ENCODE assay signal across 11 cellular contexts in the genomic region with DNA sequence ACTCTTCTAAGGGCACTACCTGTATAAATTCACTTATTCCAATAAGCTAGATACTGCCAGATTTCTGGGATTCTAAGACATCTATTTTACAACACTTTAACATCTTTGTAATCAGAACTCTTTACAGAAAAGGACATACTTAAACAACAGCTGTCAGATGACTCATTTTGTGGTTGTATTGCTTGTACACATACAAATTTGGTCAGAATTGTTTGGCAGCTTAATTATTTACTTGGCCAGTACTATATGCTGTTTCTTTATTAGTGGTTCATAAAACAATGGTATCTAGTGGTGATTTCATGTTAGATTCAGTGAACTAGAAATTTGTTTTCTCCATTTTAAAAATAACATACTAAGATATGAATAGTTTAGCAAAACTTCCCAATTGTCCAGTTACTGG. TPM values are rescaled to one million over a fixed set of nuclear protein-coding genes. Genes with fewer than 3 reads are reported as not detected.
A peak's percentile ranks its signal among the peaks of the same experiment; 100 is the strongest.
DNase-seq lines count a peak whose midpoint lies in the region; ATAC-seq, FAIRE-seq and TF ChIP-seq lines count a peak whose summit lies in the region.
"Had no signal": no experiment of that assay in that cellular context is flagged by ENCODE, and none has a peak within 500 bp of the region (broad histone marks: within the 10 kb centered on the region; RNA-seq: fewer than 3 reads in every experiment).

No MANE protein-coding gene starts in this region.

- TF ChIP-seq CTCF in K562 (IDR thresholded peaks at IDR 0.05 in 2 of 3, conservative IDR thresholded peaks at IDR 0.05 in 1 of 3; ENCODE audit: insufficient read depth in 2 of 3, low read depth in 1 of 3, low read length in 3 of 3): no peak

- H3K27me3 ChIP-seq in K562 (ENCODE audit: control insufficient read depth in 2 of 2, insufficient read depth in 2 of 2, low read length in 2 of 2): no peaks in the 10 kb centered on the region

- in situ Hi-C loops in K562 (cut with MboI): no loop called here

- H3K4me3 ChIP-seq in K562: no peak overlapping the region

- intact Hi-C loops in K562 (cut with micrococcal nuclease) (no loop called here), left colon (cut with DNase I, micrococcal nuclease) (no loop called here)

- H3K9ac ChIP-seq in K562 (ENCODE audit: insufficient read depth in 1 of 2, low read depth in 2 of 2, low read length in 2 of 2): no peak overlapping the region
- H3K9ac ChIP-seq: KMS-11 had no signal

- H3K4me2 ChIP-seq in K562 (ENCODE audit: insufficient read depth, low read length): no peak overlapping the region
- H3K4me2 ChIP-seq: KMS-11 had no signal

- no peaks in the 10 kb centered on the region for H3K79me2 ChIP-seq in K562 (ENCODE audit: control insufficient read depth, insufficient read depth, low read length)

- peak; percentile 53 for ATAC-seq in HG03432 (IDR thresholded peaks at IDR 0.05; ENCODE audit: unreplicated experiment)
- no peak for ATAC-seq in K562
- peak; percentile 46 for ATAC-seq in left colon
- ATAC-seq in GM19455 (IDR thresholded peaks at IDR 0.05; ENCODE audit: unreplicated experiment): no peak

- no peaks in the 10 kb centered on the region for H3K9me3 ChIP-seq in K562 (replicated peaks; ENCODE audit: control insufficient read depth, insufficient read depth, low read depth, low read length)

- no peaks in the 10 kb centered on the region for H3K36me3 ChIP-seq in K562 (ENCODE audit: control insufficient read depth, insufficient read depth, low read length)

- DNase-seq in DMS53 treated with DMSO at 0.1 percent for 48 hours (lab: John Stamatoyannopoulos, UW; ENCODE audit: unreplicated experiment): peak; percentile 59
- no peak for DNase-seq in K562 (ENCODE audit: extremely low read depth in 1 of 4, low spot score in 3 of 4)
- no peak for DNase-seq in left colon
- DNase-seq in NCI-H1105 (lab: John Stamatoyannopoulos, UW): no peak
- no peak for DNase-seq in stimulated activated CD4-positive, alpha-beta T cell treated with anti-CD3 and anti-CD28 coated beads, Interleukin-4, amount 100 ng/mL, for 4 hours
- DNase-seq in pons (ENCODE audit: low spot score): no peak
- DNase-seq: activated CD4-positive, alpha-beta T cell treated with anti-CD3 and anti-CD28 coated beads for 4 hours; activated gamma-delta T cell treated with Interleukin-2 at 50 U/mL for 16 hours had no signal

- TF ChIP-seq POLR2A in K562 (conservative IDR thresholded peaks at IDR 0.05): no peak

- no peak for TF ChIP-seq EP300 in K562 (IDR thresholded peaks at IDR 0.05; ENCODE audit: low read length)

- TF ChIP-seq RAD21 in K562 (CRISPR knock-in tag; conservative IDR thresholded peaks at IDR 0.05 in 1 of 2, IDR thresholded peaks at IDR 0.05 in 1 of 2): no peak

- CTCF ChIA-PET in K562 (lab: Yijun Ruan, JAX; ENCODE audit: low intra/inter-chr PET ratio): no interaction called here

- H3K27ac ChIP-seq in K562 (ENCODE audit: extremely low read depth, low read depth, low read length): no peak overlapping the region
- H3K27ac ChIP-seq: KMS-11 had no signal

- H4K20me1 ChIP-seq in K562 (replicated peaks; ENCODE audit: control insufficient read depth, insufficient read depth, low read length): no peaks in the 10 kb centered on the region

- H3K4me1 ChIP-seq in K562 (replicated peaks in 1 of 2; ENCODE audit: control insufficient read depth in 2 of 2, insufficient read depth in 2 of 2, low read length in 2 of 2): no peaks in the 10 kb centered on the region

- no peak for FAIRE-seq in K562 (lab: Jason Lieb, UNC)

- no TSS peak for BruUV-seq in K562 (replicated peaks; lab: Mats Ljungman, UMichigan)

- H2AFZ ChIP-seq in K562 (ENCODE audit: low read depth, low read length): no peak overlapping the region

- POLR2A ChIA-PET in K562 (lab: Yijun Ruan, JAX): no interaction called here

- H3K9me1 ChIP-seq in K562 (ENCODE audit: control insufficient read depth, insufficient read depth, low read length): no peaks in the 10 kb centered on the region

TF ChIP-seq in K562, 482 proteins besides CTCF, POLR2A, EP300 and RAD21:
- TF ChIP-seq MXD1 (CRISPR knock-in tag; IDR thresholded peaks at IDR 0.05; ENCODE audit: borderline replicate concordance, poor library complexity, severe bottlenecking) (no peak), FOSL1 (tag; conservative IDR thresholded peaks at IDR 0.05) (peak; percentile 58; the same call in 1 of the 2 replicates)

RNA-seq across cellular contexts. Expression of gene PALLD, which starts 27.2 kb away (rescaled TPM):
- total RNA-seq in K562 (2011; cell fraction: chromatin; rRNA removed; ENCODE audit: low replicate concordance): not detected in 2 replicates
- total RNA-seq in K562 (2011; cell fraction: nucleolus; rRNA removed): not detected in 2 replicates
- total RNA-seq in K562 (2011; cell fraction: nucleoplasm; rRNA removed): not detected in 2 replicates
- 0.09 TPM in 1 of 2 replicates, not detected in the other for total RNA-seq in K562 (2014; rRNA removed)
- not detected in 2 replicates for total RNA-seq in K562 (2014; rRNA removed; fragmentation: Illumina TruSeq; extraction: Trizol)
- not detected in 2 replicates for total RNA-seq in K562 (2015; rRNA removed; fragmentation: Illumina TruSeq; extraction: Trizol)
- total RNA-seq in K562 (2021): 0.35 and 0.89 TPM in 2 replicates
- 0.03 TPM in 1 of 2 replicates, not detected in the other for polyA plus RNA-seq in K562 (2011; rRNA removed)
- polyA plus RNA-seq in K562 (2011; cell fraction: cytosol; rRNA removed): 0.03 TPM in 1 of 2 replicates, not detected in the other
- polyA plus RNA-seq in K562 (2011; cell fraction: nucleus; rRNA removed): 0.31 TPM in 1 of 2 replicates, not detected in the other
- 0.12 and 0.33 TPM in 2 replicates for polyA plus RNA-seq in K562 (2012)
- not detected in 2 replicates for polyA plus RNA-seq in K562 (2014; fragmentation: Illumina TruSeq; extraction: Trizol)
- under 1 TPM; 0.01 to 0.18 TPM for polyA plus RNA-seq in K562 (2014; fragmentation: Nextera tagmentation; extraction: Ambion mirVana)
- 0.01 TPM in 1 of 2 replicates, not detected in the other for polyA plus RNA-seq in K562 (2014; rRNA removed)
- polyA minus RNA-seq in K562 (2011; rRNA and poly(A)+ RNA removed): 0.11 TPM in 1 of 2 replicates, not detected in the other
- polyA minus RNA-seq in K562 (2011; cell fraction: cytosol; rRNA and poly(A)+ RNA removed): 0.73 TPM in 1 of 2 replicates, not detected in the other
- polyA minus RNA-seq in K562 (2011; cell fraction: nucleus; rRNA and poly(A)+ RNA removed): 0.27 TPM in 1 of 2 replicates, not detected in the other
- total RNA-seq in left colon: 100 to 1,000 TPM in 1 of 2 donors, 10 to 100 TPM in 1; 92.7 to 138 TPM

RNA-seq across cellular contexts. Expression of gene DDX60L, which starts 43.7 kb away (rescaled TPM):
- 1.5 and 3.8 TPM in 2 replicates for total RNA-seq in K562 (2011; cell fraction: chromatin; rRNA removed; ENCODE audit: low replicate concordance)
- total RNA-seq in K562 (2011; cell fraction: nucleolus; rRNA removed): 0.50 and 1.1 TPM in 2 replicates
- total RNA-seq in K562 (2011; cell fraction: nucleoplasm; rRNA removed): 1.9 and 2.1 TPM in 2 replicates
- 1.2 and 2.0 TPM in 2 replicates for total RNA-seq in K562 (2014; rRNA removed)
- 2.9 and 3.9 TPM in 2 replicates for total RNA-seq in K562 (2014; rRNA removed; fragmentation: Illumina TruSeq; extraction: Trizol)
- 2.8 and 3.3 TPM in 2 replicates for total RNA-seq in K562 (2015; rRNA removed; fragmentation: Illumina TruSeq; extraction: Trizol)
- 2.3 and 2.6 TPM in 2 replicates for total RNA-seq in K562 (2021)
- 0.24 and 0.40 TPM in 2 replicates for polyA plus RNA-seq in K562 (2011; rRNA removed)
- 0.09 and 0.22 TPM in 2 replicates for polyA plus RNA-seq in K562 (2011; cell fraction: cytosol; rRNA removed)
- polyA plus RNA-seq in K562 (2011; cell fraction: nucleus; rRNA removed): 0.23 and 0.29 TPM in 2 replicates
- 2.3 and 7.1 TPM in 2 replicates for polyA plus RNA-seq in K562 (2012)
- 2.9 and 3.0 TPM in 2 replicates for polyA plus RNA-seq in K562 (2014; fragmentation: Illumina TruSeq; extraction: Trizol)
- 1 to 10 TPM; 1.3 to 2.5 TPM for polyA plus RNA-seq in K562 (2014; fragmentation: Nextera tagmentation; extraction: Ambion mirVana)
- polyA plus RNA-seq in K562 (2014; rRNA removed): 1.8 and 3.0 TPM in 2 replicates
- polyA minus RNA-seq in K562 (2011; rRNA and poly(A)+ RNA removed): 0.24 and 0.35 TPM in 2 replicates
- not detected in 2 replicates for polyA minus RNA-seq in K562 (2011; cell fraction: cytosol; rRNA and poly(A)+ RNA removed)
- 0.11 and 0.40 TPM in 2 replicates for polyA minus RNA-seq in K562 (2011; cell fraction: nucleus; rRNA and poly(A)+ RNA removed)
- total RNA-seq in left colon: 10 to 100 TPM; 36.4 to 41.5 TPM

Comparison
In these comparisons a context has a peak if more than half of its experiments do, and no peak if none do; other contexts are left out.
1. ATAC-seq: peak in HG03432 (single experiment) and left colon (single experiment); none in K562 (single experiment) and GM19455 (single experiment).
2. RNA of gene PALLD, which starts 27.2 kb away (total RNA-seq): 92.7 to 138 TPM in left colon; 0.09 to 0.89 TPM in K562; every median in the first group is over 10 times any median in the second.
3. RNA of gene DDX60L, which starts 43.7 kb away (total RNA-seq): 36.4 to 41.5 TPM in left colon; 0.50 to 3.9 TPM in K562; every median in the first group is over 4 times any median in the second.